ENCODE assay signal across 8 cellular contexts in the genomic region with DNA sequence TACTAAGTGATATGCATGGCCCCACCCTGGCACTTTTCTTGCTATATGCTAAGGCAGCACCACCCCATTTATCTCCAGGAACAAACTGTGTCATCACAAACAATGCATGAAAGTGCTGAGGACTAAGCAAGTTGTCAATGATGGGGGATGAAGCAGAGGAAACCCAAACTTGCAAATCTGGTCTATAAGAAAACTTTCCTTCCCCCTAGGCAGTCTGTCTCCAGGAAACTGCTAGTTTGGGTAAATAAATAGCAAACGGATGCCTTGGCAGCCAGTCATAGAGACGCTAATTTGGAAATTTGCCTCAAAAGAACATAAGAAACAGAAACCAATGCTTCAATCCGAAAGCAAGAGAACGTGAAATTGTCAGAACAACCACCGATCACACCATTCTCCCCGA. TPM values are rescaled to one million over a fixed set of nuclear protein-coding genes. Genes with fewer than 3 reads are reported as not detected.
DNase-seq lines count a peak whose midpoint lies in the region; ATAC-seq and TF ChIP-seq lines count a peak whose summit lies in the region.

No MANE protein-coding gene starts in this region.

- no peaks in the 10 kb centered on the region for H3K27me3 Mint-ChIP-seq in naive B cell
- H3K27me3 Mint-ChIP-seq in nephron progenitor cell (ENCODE audit: low read depth, poor library complexity), result peaks cover 9% of the 10 kb centered on the region

- H3K27ac ChIP-seq in dorsolateral prefrontal cortex, result peak overlapping the region in 11 of 59 donors; percentile 6 to 61 (median 24)

- H3K27me3 ChIP-seq in dorsolateral prefrontal cortex, result no peaks in the 10 kb centered on the region

- DNase-seq in ELF-1 (ENCODE audit: low read depth, low spot score), result peak; percentile 33
- no peak for DNase-seq in dorsolateral prefrontal cortex
- DNase-seq in naive B cell, result no peak
- DNase-seq in nephron progenitor cell, result no peak
- no peak for DNase-seq in NOMO-1 (lab: John Stamatoyannopoulos, UW; ENCODE audit: unreplicated experiment in 2 of 2)

- H3K4me1 Mint-ChIP-seq in naive B cell (peaks cover 34 to 46% (median 41%) of the 10 kb centered on the region in 3 donors), nephron progenitor cell (peaks cover 12% of the 10 kb centered on the region)

- intact Hi-C loops in dorsolateral prefrontal cortex (cut with DNase I), result loop anchor here in 1 of 2 donors (10.0 kb wide), 1 partner anchor 57 kb away; no protein-coding TSS in a partner anchor

- ATAC-seq in HG03196 (IDR thresholded peaks at IDR 0.05; ENCODE audit: unreplicated experiment) (peak; percentile 50), naive B cell (ENCODE audit: low read depth in 2 of 2) (peak; percentile 24 to 34), GM19023 (IDR thresholded peaks at IDR 0.05; ENCODE audit: unreplicated experiment) (no peak), GM19455 (IDR thresholded peaks at IDR 0.05; ENCODE audit: unreplicated experiment) (no peak)

- H3K36me3 Mint-ChIP-seq in naive B cell (peaks cover 10 to 16% of the 10 kb centered on the region in 2 donors), nephron progenitor cell (ENCODE audit: low read depth) (no peaks in the 10 kb centered on the region)

- no peak for TF ChIP-seq CTCF in dorsolateral prefrontal cortex (IDR thresholded peaks at IDR 0.05 in 54 of 56, conservative IDR thresholded peaks at IDR 0.05 in 2 of 56; ENCODE audit: low read depth in 1 of 56, partially characterized antibody in 56 of 56)
- no peak for TF ChIP-seq CTCF in nephron progenitor cell (IDR thresholded peaks at IDR 0.05)

- peak overlapping the region in 3 of 8 donors; percentile 5 to 63 (median 23) for H3K4me3 Mint-ChIP-seq in naive B cell
- no peak overlapping the region for H3K4me3 Mint-ChIP-seq in nephron progenitor cell

- peaks cover 0 to 6% (median 4%) of the 10 kb centered on the region in 7 donors for H3K9me3 Mint-ChIP-seq in naive B cell
- no peaks in the 10 kb centered on the region for H3K9me3 Mint-ChIP-seq in nephron progenitor cell

- peak overlapping the region in 1 of 6 donors; percentile 48 for H3K27ac Mint-ChIP-seq in naive B cell
- no peak overlapping the region for H3K27ac Mint-ChIP-seq in nephron progenitor cell

- H3K4me3 ChIP-seq in dorsolateral prefrontal cortex, result peak overlapping the region in 57 of 59 donors; percentile 1 to 66 (median 45)

RNA-seq across cellular contexts. Expression of a gene that starts 5.6 kb away (rescaled TPM):
- 100 to 1,000 TPM in 55 of 120 experiments, 10 to 100 TPM in 65; 60.5 to 133 (median 98.8) TPM for total RNA-seq in dorsolateral prefrontal cortex
- 10 to 100 TPM; 33.1 to 42.8 (median 39.9) TPM for polyA plus RNA-seq in naive B cell (ENCODE audit: low read depth in 6 of 6)

Comparison
In these comparisons a context has a peak if more than half of its experiments do, and no peak if none do; other contexts are left out.
1. ATAC-seq: peak in HG03196 (single experiment) and naive B cell (2 of 2); none in GM19023 (single experiment) and GM19455 (single experiment).